ENCODE assay signal across 25 cellular contexts in the genomic region with DNA sequence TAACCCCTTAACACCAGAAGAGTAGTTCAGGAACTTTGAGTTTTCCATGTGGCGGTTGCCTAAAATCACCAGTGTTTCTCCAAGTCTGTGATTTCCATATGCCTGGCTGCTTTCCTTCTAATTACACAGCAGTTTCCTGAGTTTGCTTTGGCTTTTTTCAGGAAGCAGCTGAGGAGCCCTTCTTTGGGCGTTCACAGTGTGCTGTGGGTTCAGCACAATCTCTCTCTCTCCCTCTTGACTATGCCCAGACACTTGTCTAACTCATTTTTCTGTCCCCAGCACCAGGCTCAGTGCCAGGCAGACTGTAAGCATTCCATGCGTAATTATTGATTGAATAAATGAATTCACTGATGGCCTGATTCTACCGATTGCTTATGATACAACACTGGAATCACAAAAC. TPM values are rescaled to one million over a fixed set of nuclear protein-coding genes. Genes with fewer than 3 reads are reported as not detected.
"Had no signal": no experiment of that assay in that cellular context is flagged by ENCODE, and none has a peak within 500 bp of the region (broad histone marks: within the 10 kb centered on the region; RNA-seq: fewer than 3 reads in every experiment).

No MANE protein-coding gene starts in this region.

- H3K4me3 ChIP-seq: adrenal gland had no signal

- H3K27me3 ChIP-seq: adrenal gland had no signal

- DNase-seq: activated CD4-positive, alpha-beta T cell treated with anti-CD3 and anti-CD28 coated beads for 36 hours; activated CD4-positive, alpha-beta T cell treated with anti-CD3 and anti-CD28 coated beads, Interleukin-2, amount 50 U/mL, for 1 hour; activated CD8-positive, alpha-beta memory T cell treated with anti-CD3 and anti-CD28 coated beads, Interleukin-2, amount 50 U/mL, for 4 hours; activated CD8-positive, alpha-beta T cell treated with anti-CD3 and anti-CD28 coated beads for 36 hours; activated gamma-delta T cell treated with Interleukin-2 at 50 U/mL for 16 hours; activated naive CD4-positive, alpha-beta T cell treated with anti-CD3 and anti-CD28 coated beads, Interleukin-2, amount 50 U/mL, for 16 hours; activated naive CD8-positive, alpha-beta T cell treated with anti-CD3 and anti-CD28 coated beads, Interleukin-2, amount 10 ng/mL, durations not matched to agents 7 days and 5 days; activated T-cell treated with anti-CD3 and anti-CD28 coated beads, Interleukin-2, amount 50 U/mL, for 72 hours; adrenal gland; caudate nucleus; Karpas-422; NCI-H1417 treated with DMSO at 0.1 percent for 48 hours; NCI-H1694; NCI-H2029 treated with DMSO at 0.1 percent for 48 hours; NCI-H446; NCI-H524; NCI-H748 treated with DMSO at 0.1 percent for 48 hours; SIG-M5; T-cell; T-helper 2 cell; T1000 had no signal

- H3K4me1 ChIP-seq: adrenal gland had no signal

- H3K27ac Mint-ChIP-seq: activated CD4-positive, alpha-beta T cell treated with anti-CD3 and anti-CD28 coated beads for 36 hours; activated CD8-positive, alpha-beta T cell treated with anti-CD3 and anti-CD28 coated beads for 36 hours; activated naive CD8-positive, alpha-beta T cell treated with anti-CD3 and anti-CD28 coated beads, Interleukin-2, amount 10 ng/mL, durations not matched to agents 7 days and 5 days; activated T-cell treated with anti-CD3 and anti-CD28 coated beads, Interleukin-2, amount 50 U/mL, for 72 hours; activated T-helper 2 cell treated with anti-CD3 and anti-CD28 coated beads, Interferon-gamma antibody, Interleukin-2, Interleukin-4, amounts not matched to agents 10 μg/mL and 5 μg/mL and 100 μg/mL, durations not matched to agents 14 hours and 24 hours and 36 hours; T-cell had no signal

- H3K27ac ChIP-seq: adrenal gland, VCaP had no signal

- H3K4me3 Mint-ChIP-seq: activated CD4-positive, alpha-beta T cell treated with anti-CD3 and anti-CD28 coated beads for 36 hours; activated CD8-positive, alpha-beta T cell treated with anti-CD3 and anti-CD28 coated beads for 36 hours; activated naive CD8-positive, alpha-beta T cell treated with anti-CD3 and anti-CD28 coated beads, Interleukin-2, amount 10 ng/mL, durations not matched to agents 7 days and 5 days; activated T-cell treated with anti-CD3 and anti-CD28 coated beads, Interleukin-2, amount 50 U/mL, for 72 hours; T-cell had no signal

- H3K36me3 ChIP-seq: adrenal gland had no signal

- H3K9me3 Mint-ChIP-seq: activated CD8-positive, alpha-beta T cell treated with anti-CD3 and anti-CD28 coated beads for 36 hours; activated naive CD8-positive, alpha-beta T cell treated with anti-CD3 and anti-CD28 coated beads, Interleukin-2, amount 10 ng/mL, durations not matched to agents 7 days and 5 days; activated T-cell treated with anti-CD3 and anti-CD28 coated beads, Interleukin-2, amount 50 U/mL, for 72 hours; activated T-helper 2 cell treated with anti-CD3 and anti-CD28 coated beads, Interferon-gamma antibody, Interleukin-2, Interleukin-4, amounts not matched to agents 10 μg/mL and 5 μg/mL and 100 μg/mL, durations not matched to agents 14 hours and 24 hours and 36 hours; T-cell had no signal

- H3K9me3 ChIP-seq: adrenal gland had no signal

- H3K36me3 Mint-ChIP-seq: activated naive CD8-positive, alpha-beta T cell treated with anti-CD3 and anti-CD28 coated beads, Interleukin-2, amount 10 ng/mL, durations not matched to agents 7 days and 5 days; T-cell had no signal

- ATAC-seq: activated CD4-positive, alpha-beta T cell treated with anti-CD3 and anti-CD28 coated beads for 36 hours; activated CD8-positive, alpha-beta T cell treated with anti-CD3 and anti-CD28 coated beads for 36 hours; activated T-cell treated with anti-CD3 and anti-CD28 coated beads, Interleukin-2, amount 50 U/mL, for 72 hours; T-cell had no signal

RNA-seq across cellular contexts. Expression of gene SCEL, which starts 19.7 kb away (rescaled TPM):
- total RNA-seq: activated CD4-positive, alpha-beta T cell treated with anti-CD3 and anti-CD28 coated beads for 36 hours; activated CD8-positive, alpha-beta T cell treated with anti-CD3 and anti-CD28 coated beads for 36 hours; activated naive CD8-positive, alpha-beta T cell treated with anti-CD3 and anti-CD28 coated beads, Interleukin-2, amount 10 ng/mL, durations not matched to agents 7 days and 5 days; activated T-cell treated with anti-CD3 and anti-CD28 coated beads, Interleukin-2, amount 50 U/mL, for 72 hours; activated T-helper 2 cell treated with anti-CD3 and anti-CD28 coated beads, Interferon-gamma antibody, Interleukin-2, Interleukin-4, amounts not matched to agents 10 μg/mL and 5 μg/mL and 100 μg/mL, durations not matched to agents 14 hours and 24 hours and 36 hours; OCI-LY7; RPMI7951 had no signal
